Comparison of ENCODE assay signal across 1 cellular context in genomic region chr6:6699741-6700367, GRCh38.
TF ChIP-seq lines count a peak whose summit lies in the region.

No MANE protein-coding gene starts in this region.

TF ChIP-seq in HEK293, 187 proteins besides CTCF, POLR2A, EP300 and RAD21 (continued from another document):
- no peak for TF ChIP-seq ZEB2 (tag by site-specific recombination; IDR thresholded peaks at IDR 0.05)
- no peak for TF ChIP-seq ZNF19 (tag by site-specific recombination; IDR thresholded peaks at IDR 0.05; ENCODE audit: low read depth)
- TF ChIP-seq ZNF558 (tag by site-specific recombination; IDR thresholded peaks at IDR 0.05), result no peak
- TF ChIP-seq ZNF623 (tag by site-specific recombination; IDR thresholded peaks at IDR 0.05), result no peak
- no peak for TF ChIP-seq BCL11A (tag by site-specific recombination; IDR thresholded peaks at IDR 0.05; ENCODE audit: low read depth)
